ENCODE assay signal across 11 cellular contexts in genomic region chr10:137606-138005, GRCh38. TPM values are rescaled to one million over a fixed set of nuclear protein-coding genes. Genes with fewer than 3 reads are reported as not detected.
A peak's percentile ranks its signal among the peaks of the same experiment; 100 is the strongest.
DNase-seq lines count a peak whose midpoint lies in the region; ATAC-seq and TF ChIP-seq lines count a peak whose summit lies in the region.
"Had no signal": no experiment of that assay in that cellular context is flagged by ENCODE, and none has a peak within 500 bp of the region (broad histone marks: within the 10 kb centered on the region; RNA-seq: fewer than 3 reads in every experiment).

No MANE protein-coding gene starts in this region.

- TF ChIP-seq CTCF in fibroblast of mammary gland (conservative IDR thresholded peaks at IDR 0.05; ENCODE audit: control insufficient read depth, insufficient read depth, low read depth, low read length) = no peak
- TF ChIP-seq CTCF in type B pancreatic cell (conservative IDR thresholded peaks at IDR 0.05) = no peak

- H3K9me3 Mint-ChIP-seq in activated T-cell treated with anti-CD3 and anti-CD28 coated beads, Interleukin-2, amount 50 U/mL, for 72 hours = no peaks in the 10 kb centered on the region
- no peaks in the 10 kb centered on the region for H3K9me3 Mint-ChIP-seq in type B pancreatic cell
- H3K9me3 Mint-ChIP-seq: activated naive CD8-positive, alpha-beta T cell treated with anti-CD3 and anti-CD28 coated beads, Interleukin-2, amount 50 U/mL, for 24 hours; nephron progenitor cell; stimulated activated naive B cell treated with anti-CD40 and anti-IgM and Interleukin-4, amounts not matched to agents 10 μg/mL and 1 μg/mL and 100 μg/mL, for 72 hours had no signal

- no peak for DNase-seq in activated T-cell treated with anti-CD3 and anti-CD28 coated beads, Interleukin-2, amount 50 U/mL, for 72 hours
- no peak for DNase-seq in activated T-cell treated with anti-CD3 and anti-CD28 coated beads, Interleukin-2, amount 50 U/mL, for 1 hour
- peak; percentile 75 for DNase-seq in fibroblast of mammary gland (ENCODE audit: low read depth)
- DNase-seq in type B pancreatic cell (ENCODE audit: extremely low spot score, unreplicated experiment) = no peak
- no peak for DNase-seq in MG63
- DNase-seq in caudate nucleus (lab: John Stamatoyannopoulos, UW) = no peak
- DNase-seq in OCI-M2 (lab: John Stamatoyannopoulos, UW; ENCODE audit: unreplicated experiment) = no peak

- H3K4me1 Mint-ChIP-seq in activated T-cell treated with anti-CD3 and anti-CD28 coated beads, Interleukin-2, amount 50 U/mL, for 72 hours (ENCODE audit: low read depth) = peaks cover 57% of the 10 kb centered on the region
- peaks cover 46% of the 10 kb centered on the region for H3K4me1 Mint-ChIP-seq in type B pancreatic cell (ENCODE audit: unreplicated experiment)

- peaks cover 0 to 1% of the 10 kb centered on the region in 2 donors for H3K36me3 Mint-ChIP-seq in activated T-cell treated with anti-CD3 and anti-CD28 coated beads, Interleukin-2, amount 50 U/mL, for 72 hours (ENCODE audit: insufficient read depth in 2 of 2)
- no peaks in the 10 kb centered on the region for H3K36me3 Mint-ChIP-seq in type B pancreatic cell
- H3K36me3 Mint-ChIP-seq: stimulated activated naive B cell treated with anti-CD40 and anti-IgM and Interleukin-4, amounts not matched to agents 10 μg/mL and 1 μg/mL and 100 μg/mL, for 72 hours had no signal

- H3K4me3 ChIP-seq in fibroblast of mammary gland (ENCODE audit: control insufficient read depth, low read depth, low read length) = no peak overlapping the region
- H3K4me3 ChIP-seq in MG63 = no peak overlapping the region

- peak overlapping the region; percentile 89 to 96 for H3K4me3 Mint-ChIP-seq in activated T-cell treated with anti-CD3 and anti-CD28 coated beads, Interleukin-2, amount 50 U/mL, for 72 hours
- H3K4me3 Mint-ChIP-seq in type B pancreatic cell = peak overlapping the region; percentile 92
- H3K4me3 Mint-ChIP-seq: stimulated activated naive B cell treated with anti-CD40 and anti-IgM and Interleukin-4, amounts not matched to agents 10 μg/mL and 1 μg/mL and 100 μg/mL, for 72 hours had no signal

- H3K27me3 ChIP-seq in MG63 = no peaks in the 10 kb centered on the region

- H3K9me3 ChIP-seq in MG63 = no peaks in the 10 kb centered on the region

- no peak overlapping the region for H3K27ac ChIP-seq in caudate nucleus (ENCODE audit: low read depth, low read length)

- H3K27me3 Mint-ChIP-seq in activated T-cell treated with anti-CD3 and anti-CD28 coated beads, Interleukin-2, amount 50 U/mL, for 72 hours (ENCODE audit: low read depth) = no peaks in the 10 kb centered on the region
- H3K27me3 Mint-ChIP-seq in type B pancreatic cell = no peaks in the 10 kb centered on the region
- H3K27me3 Mint-ChIP-seq: activated naive CD8-positive, alpha-beta T cell treated with anti-CD3 and anti-CD28 coated beads, Interleukin-2, amount 50 U/mL, for 24 hours had no signal

- H3K36me3 ChIP-seq in MG63 = no peaks in the 10 kb centered on the region

- ATAC-seq in activated T-cell treated with anti-CD3 and anti-CD28 coated beads, Interleukin-2, amount 50 U/mL, for 72 hours (replicated peaks in 1 of 2) = no peak
- peak; percentile 6; the same call in 2 of the 3 replicates for ATAC-seq in SK-N-SH treated with all-trans-retinoic acid at 6 μM for 48 hours

- H3K27ac Mint-ChIP-seq in activated T-cell treated with anti-CD3 and anti-CD28 coated beads, Interleukin-2, amount 50 U/mL, for 72 hours = peak overlapping the region; percentile 23
- no peak overlapping the region for H3K27ac Mint-ChIP-seq in type B pancreatic cell
- H3K27ac Mint-ChIP-seq: activated naive CD8-positive, alpha-beta T cell treated with anti-CD3 and anti-CD28 coated beads, Interleukin-2, amount 50 U/mL, for 24 hours; nephron progenitor cell; stimulated activated naive B cell treated with anti-CD40 and anti-IgM and Interleukin-4, amounts not matched to agents 10 μg/mL and 1 μg/mL and 100 μg/mL, for 72 hours had no signal

TF ChIP-seq in SK-N-SH treated with all-trans-retinoic acid at 6 μM for 48 hours, 23 proteins besides CTCF, POLR2A, EP300 and RAD21:
- TF ChIP-seq CREB5 (CRISPR knock-in tag; IDR thresholded peaks at IDR 0.05; ENCODE audit: low read depth) = no peak
- peak; percentile 76 for TF ChIP-seq ISL1 (CRISPR knock-in tag; IDR thresholded peaks at IDR 0.05)
- no peak for TF ChIP-seq POU6F1 (CRISPR knock-in tag; IDR thresholded peaks at IDR 0.05; ENCODE audit: borderline replicate concordance, low read depth)
- TF ChIP-seq TSHZ2 (CRISPR knock-in tag; IDR thresholded peaks at IDR 0.05) = no peak
TF ChIP-seq in SK-N-SH treated with all-trans-retinoic acid at 6 μM for 48 hours: peak in this region for 1.

RNA-seq across cellular contexts. Expression of gene ZMYND11, which starts 2.4 kb away (rescaled TPM):
- total RNA-seq in activated T-cell treated with anti-CD3 and anti-CD28 coated beads, Interleukin-2, amount 50 U/mL, for 72 hours = 10 to 100 TPM; 24.6 to 30.1 TPM
- 47.5 and 58.7 TPM in 2 replicates for total RNA-seq in type B pancreatic cell (ENCODE audit: low replicate concordance)
- 43.4 and 49.5 TPM in 2 replicates for total RNA-seq in MG63 (2014; rRNA removed; shearing (Covaris generic); ENCODE audit: low replicate concordance)
